12 cellular contexts compared by ENCODE assay signal in the genomic region with DNA sequence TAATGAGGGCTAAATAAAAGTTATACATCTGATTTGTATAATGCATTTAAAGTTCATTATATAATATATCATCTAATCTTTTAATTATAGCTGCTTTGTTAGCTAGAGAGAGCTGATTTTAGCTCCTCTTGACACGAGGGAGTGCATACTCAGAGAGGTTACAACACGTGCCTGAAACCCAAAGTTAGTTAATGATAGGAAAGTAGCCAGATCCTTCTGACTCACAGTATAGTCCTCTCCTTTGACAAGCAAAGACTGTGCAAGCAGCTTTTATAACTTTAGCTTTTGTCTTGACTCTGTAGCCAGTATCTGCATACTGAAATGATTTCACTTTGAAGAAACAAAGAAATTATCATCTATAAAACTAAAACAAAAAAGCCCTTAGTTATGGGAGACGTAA. TPM values are rescaled to one million over a fixed set of nuclear protein-coding genes. Genes with fewer than 3 reads are reported as not detected.
DNase-seq lines count a peak whose midpoint lies in the region; ATAC-seq and TF ChIP-seq lines count a peak whose summit lies in the region.
"Had no signal": no experiment of that assay in that cellular context is flagged by ENCODE, and none has a peak within 500 bp of the region (broad histone marks: within the 10 kb centered on the region; RNA-seq: fewer than 3 reads in every experiment).

No MANE protein-coding gene starts in this region.

- no peaks in the 10 kb centered on the region for H4K20me1 ChIP-seq in PC-3 (ENCODE audit: low read length)

- H3F3A ChIP-seq in PC-3 (ENCODE audit: low read length, unreplicated experiment): no peaks in the 10 kb centered on the region

- H2AFZ ChIP-seq in PC-3 (ENCODE audit: low read length): no peak overlapping the region

- H3K9me2 ChIP-seq in PC-3 (replicated peaks; ENCODE audit: low read length): no peaks in the 10 kb centered on the region

- no peak for TF ChIP-seq POLR2A in esophagus muscularis mucosa (IDR thresholded peaks at IDR 0.05; ENCODE audit: low read depth)

- ATAC-seq in PC-3: peak; percentile 54
- ATAC-seq in foreskin keratinocyte: peak; percentile 90
- no peak for ATAC-seq in HG02973 (IDR thresholded peaks at IDR 0.05; ENCODE audit: unreplicated experiment)
- ATAC-seq: activated CD8-positive, alpha-beta T cell treated with anti-CD3 and anti-CD28 coated beads, Interleukin-2, amount 10 ng/mL, durations not matched to agents 7 days and 5 days; CD8-positive, alpha-beta T cell; effector memory CD8-positive, alpha-beta T cell had no signal

- H3K9me3 ChIP-seq in PC-3 (ENCODE audit: low read length) (no peaks in the 10 kb centered on the region), esophagus muscularis mucosa (no peaks in the 10 kb centered on the region)

- H3K79me2 ChIP-seq in PC-3 (ENCODE audit: low read length): no peaks in the 10 kb centered on the region

- H3K4me2 ChIP-seq in PC-3 (ENCODE audit: low read length): no peak overlapping the region

- no peak overlapping the region for H3K27ac ChIP-seq in PC-3 (ENCODE audit: low read length)
- no peak overlapping the region for H3K27ac ChIP-seq in foreskin keratinocyte
- H3K27ac ChIP-seq in esophagus muscularis mucosa (replicated peaks in 1 of 4): no peak overlapping the region

- TF ChIP-seq EP300 in esophagus muscularis mucosa (IDR thresholded peaks at IDR 0.05): no peak

- H3K9ac ChIP-seq in PC-3 (ENCODE audit: low read length): no peak overlapping the region

- DNase-seq in EH (ENCODE audit: low read depth): peak; percentile 40
- peak; percentile 33 for DNase-seq in HCEC 1CT
- peak; percentile 27 for DNase-seq in PC-3
- DNase-seq in foreskin keratinocyte: peak; percentile 24 to 65
- no peak for DNase-seq in GM20000 (ENCODE audit: low spot score)
- no peak for DNase-seq in activated naive CD4-positive, alpha-beta T cell (lab: John Stamatoyannopoulos, UW)
- DNase-seq in esophagus muscularis mucosa (ENCODE audit: extremely low spot score): no peak
- DNase-seq: activated CD8-positive, alpha-beta T cell treated with anti-CD3 and anti-CD28 coated beads, Interleukin-2, amount 10 ng/mL, durations not matched to agents 7 days and 5 days; CD8-positive, alpha-beta T cell; effector memory CD8-positive, alpha-beta T cell; naive B cell had no signal

- H3K4me1 ChIP-seq in PC-3 (ENCODE audit: insufficient read depth, low read length) (no peaks in the 10 kb centered on the region), foreskin keratinocyte (peaks cover 7% of the 10 kb centered on the region), esophagus muscularis mucosa (peaks cover 0 to 4% (median 0%) of the 10 kb centered on the region in 4 donors)

- BruUV-seq in PC-3 (replicated peaks; lab: Mats Ljungman, UMichigan): no TSS peak

- CTCF ChIA-PET in PC-3 (lab: Charles Lee): no interaction called here

- 36% methylated on average over 3 of the region's 3 CpGs for WGBS in esophagus muscularis mucosa

- intact Hi-C loops in PC-3 (cut with micrococcal nuclease) (loop anchor here (2.0 to 5.0 kb wide), 5 partner anchors 21 to 303 kb away; no protein-coding TSS in a partner anchor), esophagus muscularis mucosa (cut with DNase I) (loop anchor here (5.0 kb wide), 1 partner anchor 50 kb away; a partner anchor contains a TSS)

- H3K4me3 ChIP-seq in PC-3 (ENCODE audit: low read length) (no peak overlapping the region), esophagus muscularis mucosa (no peak overlapping the region)

- H3K36me3 ChIP-seq in PC-3 (ENCODE audit: low read depth, low read length) (no peaks in the 10 kb centered on the region), esophagus muscularis mucosa (no peaks in the 10 kb centered on the region)

- POLR2A ChIA-PET in PC-3 (lab: Charles Lee; ENCODE audit: unreplicated experiment): interaction anchor here (0.6 kb wide), 1 partner anchor 149 kb away, joined by 4 read pairs; no protein-coding TSS in a partner anchor

- TF ChIP-seq CTCF in PC-3 (conservative IDR thresholded peaks at IDR 0.05; ENCODE audit: low read depth, low read length) (no peak), foreskin keratinocyte (conservative IDR thresholded peaks at IDR 0.05) (no peak), GM20000 (IDR thresholded peaks at IDR 0.05; ENCODE audit: extremely low read depth, missing control alignments) (no peak), esophagus muscularis mucosa (IDR thresholded peaks at IDR 0.05) (no peak)

- H3K27me3 ChIP-seq in PC-3 (ENCODE audit: low read length) (peaks cover 9% of the 10 kb centered on the region; the same call in 1 of the 2 replicates), foreskin keratinocyte (no peaks in the 10 kb centered on the region), esophagus muscularis mucosa (peaks cover 0 to 5% (median 2%) of the 10 kb centered on the region in 4 donors)

RNA-seq across cellular contexts. Expression of a gene that starts 13.3 kb away (rescaled TPM):
- total RNA-seq in PC-3 (2014; rRNA removed) (not detected in 2 replicates), foreskin keratinocyte (not detected in 2 replicates), esophagus muscularis mucosa (not detected)
- not detected in 2 replicates for polyA plus RNA-seq in foreskin keratinocyte
- total RNA-seq: activated CD8-positive, alpha-beta T cell treated with anti-CD3 and anti-CD28 coated beads, Interleukin-2, amount 10 ng/mL, durations not matched to agents 7 days and 5 days; CD8-positive, alpha-beta T cell had no signal

RNA-seq across cellular contexts. Expression of a gene that starts 49.6 kb away (rescaled TPM):
- total RNA-seq in PC-3 (2014; rRNA removed) (31.0 and 46.4 TPM in 2 replicates), foreskin keratinocyte (38.8 and 45.5 TPM in 2 replicates), esophagus muscularis mucosa (10 to 100 TPM; 19.5 to 24.2 (median 21.7) TPM)
- 20.6 and 23.5 TPM in 2 replicates for polyA plus RNA-seq in foreskin keratinocyte

Comparison
In these comparisons a context has a peak if more than half of its experiments do, and no peak if none do; other contexts are left out.
1. DNase-seq: peak in EH (single experiment), HCEC 1CT (single experiment), PC-3 (single experiment) and foreskin keratinocyte (2 of 2); none in GM20000 (single experiment), activated naive CD4-positive, alpha-beta T cell (0 of 4) and esophagus muscularis mucosa (single experiment).